In the genomic region with DNA sequence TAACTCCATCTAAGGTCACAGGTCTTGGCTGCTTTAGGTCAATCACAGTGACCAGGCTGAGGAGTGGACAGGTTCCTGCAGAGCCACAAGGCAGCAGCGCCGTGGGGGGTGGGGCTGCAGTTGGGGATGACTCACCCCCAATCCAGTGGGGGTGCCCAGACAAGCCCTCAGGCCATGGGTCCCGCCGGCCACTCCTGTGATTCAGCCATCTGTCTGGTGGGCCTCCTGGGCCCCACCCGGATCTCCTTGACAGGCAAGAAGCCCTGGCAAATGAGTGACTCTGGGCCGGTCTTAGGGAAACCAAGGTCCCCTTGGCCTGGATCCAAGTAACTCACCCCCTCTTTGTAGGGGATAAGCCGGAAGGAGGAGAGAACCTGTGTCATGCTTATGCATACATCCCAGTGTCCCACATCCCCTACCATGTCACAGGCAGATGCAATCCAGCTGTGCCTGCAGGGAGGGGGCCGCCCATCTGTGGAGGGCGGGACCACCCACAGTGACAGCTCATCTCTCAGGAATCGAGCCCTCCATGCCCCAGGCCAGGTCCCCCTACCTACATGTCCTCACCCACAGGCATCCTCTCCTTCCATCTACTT, we compare ENCODE assay signal across 9 cellular contexts. TPM values are rescaled to one million over a fixed set of nuclear protein-coding genes. Genes with fewer than 3 reads are reported as not detected.
DNase-seq lines count a peak whose midpoint lies in the region; ATAC-seq and TF ChIP-seq lines count a peak whose summit lies in the region.
"Had no signal": no experiment of that assay in that cellular context is flagged by ENCODE, and none has a peak within 500 bp of the region (broad histone marks: within the 10 kb centered on the region; RNA-seq: fewer than 3 reads in every experiment).

No MANE protein-coding gene starts in this region.

- H3K4me3 ChIP-seq in A673 (ENCODE audit: low read depth, low read length, poor library complexity, severe bottlenecking) = peak overlapping the region; percentile 42
- H3K4me3 ChIP-seq in HUES6 (ENCODE audit: low read depth, low read length) = peak overlapping the region; percentile 68; the same call in 1 of the 2 replicates
- H3K4me3 ChIP-seq in mesenchymal stem cell (ENCODE audit: insufficient read depth in 1 of 2, low read depth in 1 of 2, low read length in 2 of 2) = peak overlapping the region in 1 of 2 experiments; percentile 73

- 4% methylated on average over 10 of the region's 10 CpGs for WGBS in mesenchymal stem cell

- peak overlapping the region; percentile 73 for H2BK5ac ChIP-seq in mesenchymal stem cell (ENCODE audit: low read depth, low read length, poor library complexity, severe bottlenecking)

- peak overlapping the region; percentile 33 for H4K8ac ChIP-seq in mesenchymal stem cell (ENCODE audit: low read length)

- peak overlapping the region; percentile 55 to 92 for H3K4ac ChIP-seq in mesenchymal stem cell (ENCODE audit: low read depth in 1 of 2, low read length in 2 of 2)

- intact Hi-C loops in A673 (cut with micrococcal nuclease; ENCODE audit: unreplicated experiment) = no loop called here

- peak overlapping the region; percentile 92 for H2AK5ac ChIP-seq in mesenchymal stem cell (ENCODE audit: low read length, severe bottlenecking)

- peak overlapping the region; percentile 85 to 98 for H2BK12ac ChIP-seq in mesenchymal stem cell (ENCODE audit: low read length in 2 of 2)

- DNase-seq in A673 (ENCODE audit: low spot score) (peak; percentile 70), mesenchymal stem cell (peak; percentile 97), NCI-H2171 (lab: John Stamatoyannopoulos, UW) (no peak), SHP77 (lab: John Stamatoyannopoulos, UW) (no peak)
- no peak for DNase-seq in stimulated activated CD4-positive, alpha-beta T cell treated with anti-CD3 and anti-CD28 coated beads, Interleukin-2, amount 100 ng/mL, for 48 hours

- no peak for TF ChIP-seq CTCF in A673 (conservative IDR thresholded peaks at IDR 0.05; ENCODE audit: low read depth, low read length)

- H4K91ac ChIP-seq in mesenchymal stem cell (ENCODE audit: low read length) = peak overlapping the region; percentile 90

- POLR2A ChIA-PET in A673 (lab: Charles Lee; ENCODE audit: low non-redundant PET) = no interaction called here

- no TSS peak for BruUV-seq in A673 (replicated peaks; lab: Mats Ljungman, UMichigan)

- peak overlapping the region; percentile 58 for H3K9ac ChIP-seq in HUES6 (ENCODE audit: low read length)
- H3K9ac ChIP-seq in mesenchymal stem cell (ENCODE audit: low read length) = no peak overlapping the region

- H3K9me3 ChIP-seq in A673 (ENCODE audit: low read depth, low read length, poor library complexity, severe bottlenecking) = no peaks in the 10 kb centered on the region
- H3K9me3 ChIP-seq in HUES6 (ENCODE audit: control insufficient read depth, insufficient read depth, low read depth, low read length) = no peaks in the 10 kb centered on the region
- no peaks in the 10 kb centered on the region for H3K9me3 ChIP-seq in mesenchymal stem cell (ENCODE audit: control insufficient read depth, low read length)
- H3K9me3 ChIP-seq: pancreas had no signal

- peaks cover 4% of the 10 kb centered on the region for H3K36me3 ChIP-seq in A673 (ENCODE audit: insufficient read depth, low read length, poor library complexity, severe bottlenecking)
- peaks cover 70% of the 10 kb centered on the region for H3K36me3 ChIP-seq in HUES6 (ENCODE audit: control insufficient read depth, insufficient read depth, low read length)
- peaks cover 24 to 63% of the 10 kb centered on the region in 2 experiments for H3K36me3 ChIP-seq in mesenchymal stem cell (ENCODE audit: control insufficient read depth in 1 of 2, insufficient read depth in 2 of 2, low read depth in 1 of 2, low read length in 2 of 2)

- H3K4me1 ChIP-seq in A673 (ENCODE audit: insufficient read depth, low read length, poor library complexity, severe bottlenecking) (peaks cover 24% of the 10 kb centered on the region), HUES6 (ENCODE audit: control insufficient read depth, insufficient read depth, low read length) (peaks cover 51% of the 10 kb centered on the region), mesenchymal stem cell (ENCODE audit: control insufficient read depth, insufficient read depth, low read depth, low read length) (peaks cover 94% of the 10 kb centered on the region)
- H3K4me1 ChIP-seq: pancreas had no signal

- H3K79me1 ChIP-seq in mesenchymal stem cell (replicated peaks; ENCODE audit: low read length, poor library complexity, severe bottlenecking) = peaks cover 1% of the 10 kb centered on the region

- no peak overlapping the region for H3K4me2 ChIP-seq in mesenchymal stem cell (ENCODE audit: low read length, poor library complexity, severe bottlenecking)

- H3K23ac ChIP-seq in mesenchymal stem cell (ENCODE audit: low read length in 2 of 2) = peak overlapping the region in 1 of 2 experiments; percentile 61

- no peak overlapping the region for H3K14ac ChIP-seq in mesenchymal stem cell (ENCODE audit: low read length in 2 of 2)

- H2BK15ac ChIP-seq in mesenchymal stem cell (ENCODE audit: low read depth, poor library complexity, severe bottlenecking) = peak overlapping the region; percentile 55

- ATAC-seq in GM19035 (IDR thresholded peaks at IDR 0.05; ENCODE audit: unreplicated experiment) = no peak

- no peaks in the 10 kb centered on the region for H3K27me3 ChIP-seq in A673 (replicated peaks; ENCODE audit: insufficient read depth, low read depth, low read length, poor library complexity)
- H3K27me3 ChIP-seq in HUES6 (ENCODE audit: control insufficient read depth, insufficient read depth, low read length) = peaks cover 7% of the 10 kb centered on the region; the same call in 1 of the 2 replicates
- H3K27me3 ChIP-seq in mesenchymal stem cell (ENCODE audit: control insufficient read depth in 1 of 2, insufficient read depth in 1 of 2, low read length in 2 of 2) = no peaks in the 10 kb centered on the region
- H3K27me3 ChIP-seq: pancreas had no signal

- peak overlapping the region; percentile 58 to 86 for H3K18ac ChIP-seq in mesenchymal stem cell (ENCODE audit: low read depth in 1 of 2, low read length in 2 of 2)

- H2BK120ac ChIP-seq in mesenchymal stem cell (ENCODE audit: low read depth, low read length) = peak overlapping the region; percentile 78

- no peak overlapping the region for H2AFZ ChIP-seq in mesenchymal stem cell (ENCODE audit: low read depth, low read length)

- CTCF ChIA-PET in A673 (lab: Charles Lee) = no interaction called here

- H3K27ac ChIP-seq in A673 (ENCODE audit: low read depth, low read length, poor library complexity, severe bottlenecking) (peak overlapping the region; percentile 13), HUES6 (ENCODE audit: low read depth, low read length) (peak overlapping the region; percentile 86; the same call in 1 of the 2 replicates), cingulate gyrus (ENCODE audit: low read depth, low read length) (peak overlapping the region; percentile 10), mesenchymal stem cell (ENCODE audit: low read length, poor library complexity, severe bottlenecking) (peak overlapping the region; percentile 91)
- H3K27ac ChIP-seq: pancreas had no signal

RNA-seq across cellular contexts. Expression of a gene that starts 0.5 kb away (rescaled TPM):
- 16.4 and 24.8 TPM in 2 replicates for total RNA-seq in A673 (2021)
- polyA plus RNA-seq in mesenchymal stem cell (2013, experiment 1 of 2) = 95.7 TPM
- 83.7 TPM for polyA plus RNA-seq in mesenchymal stem cell (2013, experiment 2 of 2)

RNA-seq across cellular contexts. Expression of a gene that starts 13.8 kb away (rescaled TPM):
- 189 and 215 TPM in 2 replicates for total RNA-seq in A673 (2021)
- 145 TPM for polyA plus RNA-seq in mesenchymal stem cell (2013, experiment 1 of 2)
- 150 TPM for polyA plus RNA-seq in mesenchymal stem cell (2013, experiment 2 of 2)

RNA-seq across cellular contexts. Expression of a gene that starts 25.9 kb away (rescaled TPM):
- 0.50 TPM in 1 of 2 replicates, not detected in the other for total RNA-seq in A673 (2021)
- polyA plus RNA-seq in mesenchymal stem cell (2013, experiment 1 of 2) = 0.23 TPM
- 0.29 TPM for polyA plus RNA-seq in mesenchymal stem cell (2013, experiment 2 of 2)
- total RNA-seq: pancreas had no signal
- polyA plus RNA-seq: pancreas had no signal

RNA-seq across cellular contexts. Expression of a gene that starts 32.0 kb away (rescaled TPM):
- 0.49 and 0.81 TPM in 2 replicates for total RNA-seq in A673 (2021)
- 7.6 TPM for polyA plus RNA-seq in mesenchymal stem cell (2013, experiment 1 of 2)
- 7.3 TPM for polyA plus RNA-seq in mesenchymal stem cell (2013, experiment 2 of 2)
- total RNA-seq: pancreas had no signal

RNA-seq across cellular contexts. Expression of a gene that starts 39.0 kb away (rescaled TPM):
- total RNA-seq in A673 (2021) = 5.0 and 7.2 TPM in 2 replicates
- polyA plus RNA-seq in mesenchymal stem cell (2013, experiment 1 of 2) = 15.9 TPM
- 15.0 TPM for polyA plus RNA-seq in mesenchymal stem cell (2013, experiment 2 of 2)

Comparison
In these comparisons a context has a peak if more than half of its experiments do, and no peak if none do; other contexts are left out.
1. DNase-seq: peak in A673 (single experiment) and mesenchymal stem cell (single experiment); none in stimulated activated CD4-positive, alpha-beta T cell treated with anti-CD3 and anti-CD28 coated beads, Interleukin-2, amount 100 ng/mL, for 48 hours (0 of 2), NCI-H2171 (single experiment) and SHP77 (0 of 2).
2. H3K27ac ChIP-seq: peak in every context shown above with its lines; median percentile 91 in mesenchymal stem cell; 86 in HUES6; 13 in A673; 10 in cingulate gyrus.